Comparison of ENCODE assay signal across 9 cellular contexts in genomic region chr1:35577071-35577998, GRCh38. TPM values are rescaled to one million over a fixed set of nuclear protein-coding genes. Genes with fewer than 3 reads are reported as not detected.
DNase-seq lines count a peak whose midpoint lies in the region; ATAC-seq, FAIRE-seq and TF ChIP-seq lines count a peak whose summit lies in the region.
"Had no signal": no experiment of that assay in that cellular context is flagged by ENCODE, and none has a peak within 500 bp of the region (broad histone marks: within the 10 kb centered on the region; RNA-seq: fewer than 3 reads in every experiment).

No MANE protein-coding gene starts in this region.

- in situ Hi-C loops in HepG2 (cut with HindIII; ENCODE audit: extremely low pct_ligation_motif_present, low pct_unique_long_range_greater_than_20kb): no loop called here

- intact Hi-C loops in HepG2 (cut with micrococcal nuclease; ENCODE audit: unreplicated experiment) (loop anchor here (5.0 kb wide), 1 partner anchor 65 kb away; the partner anchor contains the start of gene PSMB2), body of pancreas (cut with DNase I) (no loop called here), lower leg skin (cut with DNase I; ENCODE audit: low total_unique reads) (no loop called here)

- no peak for DNase-seq in HepG2 (ENCODE audit: low spot score)
- DNase-seq in T-helper 1 cell: peak in 4 of 5 donors; percentile 41 to 84 (median 45)
- peak in 2 of 4 donors; percentile 36 to 48 for DNase-seq in body of pancreas
- DNase-seq in lower leg skin (ENCODE audit: low spot score in 2 of 2): no peak
- DNase-seq in stimulated activated CD8-positive, alpha-beta memory T cell treated with anti-CD3 and anti-CD28 coated beads, Interleukin-4, amount 100 ng/mL, for 4 hours (ENCODE audit: low read depth in 2 of 2, low spot score in 1 of 2): peak; percentile 25 to 38
- DNase-seq in BE2C: no peak
- no peak for DNase-seq in urothelium cell line (ENCODE audit: low spot score)

- H3K27ac ChIP-seq in liver (ENCODE audit: low read depth in 1 of 2, low read length in 2 of 2) (no peak overlapping the region), HepG2 (ENCODE audit: extremely low read length, insufficient read depth, low read length) (no peak overlapping the region), body of pancreas (no peak overlapping the region)
- H3K27ac ChIP-seq: A549 had no signal

- H3K27me3 ChIP-seq in liver (ENCODE audit: control insufficient read depth in 4 of 4, insufficient read depth in 4 of 4, low read length in 3 of 4): peaks cover 0 to 4% (median 1%) of the 10 kb centered on the region in 4 donors
- peaks cover 0 to 3% of the 10 kb centered on the region in 2 experiments; a peak in 1 of 5 replicates for H3K27me3 ChIP-seq in HepG2 (ENCODE audit: control insufficient read depth in 1 of 2, insufficient read depth in 2 of 2, low read length in 2 of 2)
- H3K27me3 ChIP-seq in body of pancreas: no peaks in the 10 kb centered on the region
- no peaks in the 10 kb centered on the region for H3K27me3 ChIP-seq in BE2C

- H3K36me3 ChIP-seq in liver (ENCODE audit: control insufficient read depth in 4 of 4, insufficient read depth in 3 of 4, low read depth in 1 of 4, low read length in 3 of 4): no peaks in the 10 kb centered on the region
- H3K36me3 ChIP-seq in HepG2 (replicated peaks in 1 of 2; ENCODE audit: control insufficient read depth in 1 of 2, insufficient read depth in 2 of 2, low read length in 2 of 2): no peaks in the 10 kb centered on the region
- no peaks in the 10 kb centered on the region for H3K36me3 ChIP-seq in body of pancreas (replicated peaks in 1 of 2; ENCODE audit: insufficient read depth in 1 of 2, low read depth in 2 of 2)
- no peaks in the 10 kb centered on the region for H3K36me3 ChIP-seq in BE2C

- peaks cover 4 to 19% (median 14%) of the 10 kb centered on the region in 4 donors for H3K4me1 ChIP-seq in liver (ENCODE audit: control insufficient read depth in 4 of 4, insufficient read depth in 4 of 4, low read length in 3 of 4)
- H3K4me1 ChIP-seq in HepG2 (ENCODE audit: insufficient read depth, low read length): peaks cover 28% of the 10 kb centered on the region
- peaks cover 13% of the 10 kb centered on the region for H3K4me1 ChIP-seq in body of pancreas
- no peaks in the 10 kb centered on the region for H3K4me1 ChIP-seq in BE2C
- H3K4me1 ChIP-seq: A549 had no signal

- TF ChIP-seq EP300 in HepG2 (IDR thresholded peaks at IDR 0.05; ENCODE audit: low read depth in 2 of 2, low read length in 2 of 2) (no peak), HepG2 (CRISPR knock-in tag; IDR thresholded peaks at IDR 0.05; ENCODE audit: borderline replicate concordance) (no peak)

- H2AFZ ChIP-seq in HepG2 (ENCODE audit: low read length): no peak overlapping the region

- H3K79me2 ChIP-seq in HepG2 (ENCODE audit: insufficient read depth, low read length): no peaks in the 10 kb centered on the region

- POLR2A ChIA-PET in HepG2 (lab: Yijun Ruan, JAX): no interaction called here

- no peak for TF ChIP-seq POLR2A in HepG2 (IDR thresholded peaks at IDR 0.05; ENCODE audit: insufficient read depth in 1 of 2, low read depth in 2 of 2, low read length in 2 of 2)
- TF ChIP-seq POLR2A in body of pancreas (IDR thresholded peaks at IDR 0.05): no peak
- TF ChIP-seq POLR2A in lower leg skin (IDR thresholded peaks at IDR 0.05): no peak

- H3K9me3 ChIP-seq in liver (ENCODE audit: control insufficient read depth in 4 of 4, low read length in 3 of 4) (no peaks in the 10 kb centered on the region), HepG2 (ENCODE audit: low read length) (no peaks in the 10 kb centered on the region), body of pancreas (no peaks in the 10 kb centered on the region), BE2C (no peaks in the 10 kb centered on the region)
- H3K9me3 ChIP-seq: A549 had no signal

- no TSS peak for BruUV-seq in HepG2 (replicated peaks; lab: Mats Ljungman, UMichigan)

- H3K4me3 ChIP-seq in liver (ENCODE audit: low read depth in 1 of 3, low read length in 3 of 3) (peak overlapping the region; percentile 11 to 40 (median 34)), HepG2 (replicated peaks in 1 of 3; ENCODE audit: insufficient read depth in 1 of 3, low read depth in 2 of 3, low read length in 3 of 3) (no peak overlapping the region), body of pancreas (no peak overlapping the region), lower leg skin (ENCODE audit: low read depth, poor library complexity, severe bottlenecking) (peak overlapping the region; percentile 6), BE2C (ENCODE audit: low read depth, low read length) (no peak overlapping the region)
- H3K4me3 ChIP-seq: A549 had no signal

- no peak for FAIRE-seq in HepG2 (lab: Jason Lieb, UNC)
- FAIRE-seq in urothelium cell line (lab: Jason Lieb, UNC): no peak
- FAIRE-seq: A549 had no signal

- 6% methylated on average over 70 of the region's 70 CpGs for WGBS in liver
- 97% methylated on average over 62 of the region's 70 CpGs for WGBS in HepG2 (ENCODE audit: low lambda C conversion rate)
- WGBS in body of pancreas, 2 donors: 28 to 47% methylated on average over 11 to 70 of the region's 70 CpGs
- WGBS in lower leg skin, 2 donors: 43 to 46% methylated on average over 62 to 66 of the region's 70 CpGs

- no peak for ATAC-seq in HepG2
- peak; percentile 40 for ATAC-seq in body of pancreas
- ATAC-seq: A549 had no signal

- H3K4me2 ChIP-seq in HepG2 (ENCODE audit: low read depth, low read length): no peak overlapping the region
- H3K4me2 ChIP-seq: A549 had no signal

- no peaks in the 10 kb centered on the region for H4K20me1 ChIP-seq in HepG2 (ENCODE audit: insufficient read depth, low read length)

- CTCF ChIA-PET in HepG2 (lab: Yijun Ruan, JAX; ENCODE audit: low intra/inter-chr PET ratio, low total read pairs): no interaction called here

- TF ChIP-seq RAD21 in liver (IDR thresholded peaks at IDR 0.05) (no peak), HepG2 (CRISPR knock-in tag; IDR thresholded peaks at IDR 0.05) (no peak)

- H3K9ac ChIP-seq in liver (ENCODE audit: low read depth in 1 of 2, low read length in 2 of 2) (no peak overlapping the region), HepG2 (ENCODE audit: insufficient read depth, low read depth, low read length) (no peak overlapping the region)

- TF ChIP-seq CTCF in liver (IDR thresholded peaks at IDR 0.05; ENCODE audit: low read depth, low read length, missing input control): no peak
- TF ChIP-seq CTCF in HepG2 (CRISPR knock-in tag; IDR thresholded peaks at IDR 0.05): no peak
- TF ChIP-seq CTCF in body of pancreas (IDR thresholded peaks at IDR 0.05): no peak
- TF ChIP-seq CTCF in lower leg skin (IDR thresholded peaks at IDR 0.05): no peak
- no peak for TF ChIP-seq CTCF in BE2C (IDR thresholded peaks at IDR 0.05; ENCODE audit: low read depth, low read length)

RNA-seq across cellular contexts. Expression of gene TFAP2E, which starts 4.2 kb away (rescaled TPM):
- total RNA-seq in liver (under 1 TPM; 0.08 to 0.09 TPM), HepG2 (2016; rRNA removed; fragmentation: Illumina TruSeq; extraction: Trizol) (0.31 and 0.44 TPM in 2 replicates), body of pancreas (not detected), lower leg skin (1 to 10 TPM; 4.2 to 5.7 (median 4.8) TPM)
- polyA plus RNA-seq in liver (under 1 TPM; 0.07 to 0.21 TPM), HepG2 (2011; rRNA removed) (0.41 and 0.46 TPM in 2 replicates)
- 0.18 TPM in 1 of 2 replicates, not detected in the other for total RNA-seq in HepG2 (2016; cell fraction: cytosol; rRNA removed; fragmentation: Illumina TruSeq; extraction: Trizol; ENCODE audit: low read depth)
- total RNA-seq in HepG2 (2016; cell fraction: insoluble cytoplasmic fraction; rRNA removed; fragmentation: Illumina TruSeq; extraction: Trizol): 0.17 and 0.49 TPM in 2 replicates
- total RNA-seq in HepG2 (2016; cell fraction: membrane; rRNA removed; fragmentation: Illumina TruSeq; extraction: Trizol): 0.12 and 0.17 TPM in 2 replicates
- total RNA-seq in HepG2 (2016; cell fraction: nucleus; rRNA removed; fragmentation: Illumina TruSeq; extraction: Trizol): 0.47 and 0.53 TPM in 2 replicates
- polyA plus RNA-seq in HepG2 (2011; cell fraction: cytosol; rRNA removed): 0.32 and 0.42 TPM in 2 replicates
- 2.1 and 2.2 TPM in 2 replicates for polyA plus RNA-seq in HepG2 (2011; cell fraction: nucleus; rRNA removed)
- 0.56 and 0.88 TPM in 2 replicates for polyA plus RNA-seq in HepG2 (2012)
- 0.12 TPM in 1 of 2 replicates, not detected in the other for polyA plus RNA-seq in HepG2 (2016; cell fraction: cytosol; fragmentation: Illumina TruSeq; extraction: Trizol; ENCODE audit: low read depth)
- polyA plus RNA-seq in HepG2 (2016; cell fraction: insoluble cytoplasmic fraction; fragmentation: Illumina TruSeq; extraction: Trizol; ENCODE audit: low read depth): 0.28 and 0.50 TPM in 2 replicates
- 0.08 and 0.26 TPM in 2 replicates for polyA plus RNA-seq in HepG2 (2016; cell fraction: membrane; fragmentation: Illumina TruSeq; extraction: Trizol; ENCODE audit: low read depth)
- 1.5 and 1.9 TPM in 2 replicates for polyA plus RNA-seq in HepG2 (2016; cell fraction: nucleus; fragmentation: Illumina TruSeq; extraction: Trizol; ENCODE audit: insufficient read depth, low read depth)
- 0.08 and 0.12 TPM in 2 replicates for polyA minus RNA-seq in HepG2 (2011; rRNA and poly(A)+ RNA removed; ENCODE audit: low replicate concordance)
- polyA minus RNA-seq in HepG2 (2011; cell fraction: cytosol; rRNA and poly(A)+ RNA removed): not detected in 2 replicates
- 0.50 and 0.52 TPM in 2 replicates for polyA minus RNA-seq in HepG2 (2011; cell fraction: nucleus; rRNA and poly(A)+ RNA removed)
- 0.32 TPM for polyA plus RNA-seq in BE2C (2012; ENCODE audit: insufficient read depth, insufficient read length, low read depth)

RNA-seq across cellular contexts. Expression of gene NCDN, which starts 19.7 kb away (rescaled TPM):
- 1 to 10 TPM; 4.4 to 6.9 TPM for total RNA-seq in liver
- polyA plus RNA-seq in liver: 1 to 10 TPM; 2.7 to 7.9 TPM
- total RNA-seq in HepG2 (2016; rRNA removed; fragmentation: Illumina TruSeq; extraction: Trizol): 9.1 and 9.3 TPM in 2 replicates
- 0.88 and 1.1 TPM in 2 replicates for total RNA-seq in HepG2 (2016; cell fraction: cytosol; rRNA removed; fragmentation: Illumina TruSeq; extraction: Trizol; ENCODE audit: low read depth)
- total RNA-seq in HepG2 (2016; cell fraction: insoluble cytoplasmic fraction; rRNA removed; fragmentation: Illumina TruSeq; extraction: Trizol): 7.2 and 8.9 TPM in 2 replicates
- 3.5 and 3.6 TPM in 2 replicates for total RNA-seq in HepG2 (2016; cell fraction: membrane; rRNA removed; fragmentation: Illumina TruSeq; extraction: Trizol)
- total RNA-seq in HepG2 (2016; cell fraction: nucleus; rRNA removed; fragmentation: Illumina TruSeq; extraction: Trizol): 6.6 and 8.7 TPM in 2 replicates
- polyA plus RNA-seq in HepG2 (2011; rRNA removed): 6.6 and 11.0 TPM in 2 replicates
- polyA plus RNA-seq in HepG2 (2011; cell fraction: cytosol; rRNA removed): 4.6 and 5.4 TPM in 2 replicates
- polyA plus RNA-seq in HepG2 (2011; cell fraction: nucleus; rRNA removed): 26.7 and 28.4 TPM in 2 replicates
- 4.4 and 7.0 TPM in 2 replicates for polyA plus RNA-seq in HepG2 (2012)
- polyA plus RNA-seq in HepG2 (2016; cell fraction: cytosol; fragmentation: Illumina TruSeq; extraction: Trizol; ENCODE audit: low read depth): 0.55 and 0.77 TPM in 2 replicates
- 7.4 and 8.8 TPM in 2 replicates for polyA plus RNA-seq in HepG2 (2016; cell fraction: insoluble cytoplasmic fraction; fragmentation: Illumina TruSeq; extraction: Trizol; ENCODE audit: low read depth)
- 1.8 and 1.9 TPM in 2 replicates for polyA plus RNA-seq in HepG2 (2016; cell fraction: membrane; fragmentation: Illumina TruSeq; extraction: Trizol; ENCODE audit: low read depth)
- 15.1 and 16.2 TPM in 2 replicates for polyA plus RNA-seq in HepG2 (2016; cell fraction: nucleus; fragmentation: Illumina TruSeq; extraction: Trizol; ENCODE audit: insufficient read depth, low read depth)
- polyA minus RNA-seq in HepG2 (2011; rRNA and poly(A)+ RNA removed; ENCODE audit: low replicate concordance): 18.1 and 18.4 TPM in 2 replicates
- 5.1 and 5.9 TPM in 2 replicates for polyA minus RNA-seq in HepG2 (2011; cell fraction: cytosol; rRNA and poly(A)+ RNA removed)
- 12.4 and 15.2 TPM in 2 replicates for polyA minus RNA-seq in HepG2 (2011; cell fraction: nucleus; rRNA and poly(A)+ RNA removed)
- total RNA-seq in body of pancreas: 10 to 100 TPM; 14.3 to 20.1 TPM
- 10 to 100 TPM; 13.7 to 18.4 (median 16.1) TPM for total RNA-seq in lower leg skin
- polyA plus RNA-seq in BE2C (2012; ENCODE audit: insufficient read depth, insufficient read length, low read depth): 59.0 TPM

RNA-seq across cellular contexts. Expression of gene KIAA0319L, which starts 20.1 kb away (rescaled TPM):
- total RNA-seq in liver (100 to 1,000 TPM in 1 of 2 donors, 10 to 100 TPM in 1; 27.5 to 107 TPM), HepG2 (2016; rRNA removed; fragmentation: Illumina TruSeq; extraction: Trizol) (15.9 and 33.4 TPM in 2 replicates), body of pancreas (10 to 100 TPM; 61.0 to 74.5 TPM), lower leg skin (10 to 100 TPM; 33.4 to 60.9 (median 44.9) TPM)
- polyA plus RNA-seq in liver (10 to 100 TPM; 27.0 to 28.3 TPM), HepG2 (2011; rRNA removed) (74.3 and 82.6 TPM in 2 replicates)
- 9.6 and 9.8 TPM in 2 replicates for total RNA-seq in HepG2 (2016; cell fraction: cytosol; rRNA removed; fragmentation: Illumina TruSeq; extraction: Trizol; ENCODE audit: low read depth)
- 14.8 and 30.6 TPM in 2 replicates for total RNA-seq in HepG2 (2016; cell fraction: insoluble cytoplasmic fraction; rRNA removed; fragmentation: Illumina TruSeq; extraction: Trizol)
- 17.2 and 17.3 TPM in 2 replicates for total RNA-seq in HepG2 (2016; cell fraction: membrane; rRNA removed; fragmentation: Illumina TruSeq; extraction: Trizol)
- total RNA-seq in HepG2 (2016; cell fraction: nucleus; rRNA removed; fragmentation: Illumina TruSeq; extraction: Trizol): 54.0 and 56.5 TPM in 2 replicates
- 42.1 and 57.2 TPM in 2 replicates for polyA plus RNA-seq in HepG2 (2011; cell fraction: cytosol; rRNA removed)
- polyA plus RNA-seq in HepG2 (2011; cell fraction: nucleus; rRNA removed): 80.2 and 103 TPM in 2 replicates
- 46.0 and 51.9 TPM in 2 replicates for polyA plus RNA-seq in HepG2 (2012)
- 2.8 and 3.0 TPM in 2 replicates for polyA plus RNA-seq in HepG2 (2016; cell fraction: cytosol; fragmentation: Illumina TruSeq; extraction: Trizol; ENCODE audit: low read depth)
- polyA plus RNA-seq in HepG2 (2016; cell fraction: insoluble cytoplasmic fraction; fragmentation: Illumina TruSeq; extraction: Trizol; ENCODE audit: low read depth): 8.0 and 11.3 TPM in 2 replicates
- polyA plus RNA-seq in HepG2 (2016; cell fraction: membrane; fragmentation: Illumina TruSeq; extraction: Trizol; ENCODE audit: low read depth): 7.6 and 8.2 TPM in 2 replicates
- polyA plus RNA-seq in HepG2 (2016; cell fraction: nucleus; fragmentation: Illumina TruSeq; extraction: Trizol; ENCODE audit: insufficient read depth, low read depth): 50.7 and 54.2 TPM in 2 replicates
- 53.1 and 74.5 TPM in 2 replicates for polyA minus RNA-seq in HepG2 (2011; rRNA and poly(A)+ RNA removed; ENCODE audit: low replicate concordance)
- polyA minus RNA-seq in HepG2 (2011; cell fraction: cytosol; rRNA and poly(A)+ RNA removed): 37.6 and 52.7 TPM in 2 replicates
- 116 and 145 TPM in 2 replicates for polyA minus RNA-seq in HepG2 (2011; cell fraction: nucleus; rRNA and poly(A)+ RNA removed)
- 17.5 TPM for polyA plus RNA-seq in BE2C (2012; ENCODE audit: insufficient read depth, insufficient read length, low read depth)

Comparison
In these comparisons a context has a peak if more than half of its experiments do, and no peak if none do; other contexts are left out.
1. H3K4me3 ChIP-seq: peak in liver (3 of 3) and lower leg skin (single experiment); none in HepG2 (0 of 3), body of pancreas (0 of 2) and BE2C (single experiment).
2. DNase-seq: peak in T-helper 1 cell (4 of 5) and stimulated activated CD8-positive, alpha-beta memory T cell treated with anti-CD3 and anti-CD28 coated beads, Interleukin-4, amount 100 ng/mL, for 4 hours (2 of 2); none in HepG2 (single experiment), lower leg skin (0 of 2), BE2C (single experiment) and urothelium cell line (single experiment).